Comparison of ENCODE assay signal across 14 cellular contexts in the genomic region with DNA sequence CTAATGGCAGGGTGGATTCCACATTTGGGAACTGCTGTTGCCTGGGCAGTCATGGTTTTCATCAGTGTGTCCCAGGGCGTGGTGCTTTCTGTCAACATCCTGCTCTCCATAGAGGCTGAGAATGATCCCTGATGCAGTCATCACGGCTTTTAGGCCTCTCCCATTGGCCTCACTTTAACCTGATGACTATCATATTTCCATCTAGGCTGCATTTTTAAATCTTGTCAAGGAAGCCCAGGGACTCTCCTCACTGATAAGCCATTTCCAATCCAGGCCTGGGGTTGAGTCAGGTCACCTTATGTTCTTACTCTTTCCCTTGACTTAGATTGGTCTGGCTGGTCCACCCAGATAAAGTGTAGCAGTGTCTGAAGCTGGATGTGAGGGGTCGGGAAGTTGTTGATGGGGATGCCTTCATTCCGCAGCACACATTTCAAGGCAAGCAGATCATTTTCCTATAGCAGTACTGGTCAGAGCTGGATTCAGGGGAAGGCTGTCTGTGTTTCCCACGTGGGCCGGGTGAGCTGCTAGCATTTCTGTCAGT.
DNase-seq lines count a peak whose midpoint lies in the region; ATAC-seq and TF ChIP-seq lines count a peak whose summit lies in the region.
"Had no signal": no experiment of that assay in that cellular context is flagged by ENCODE, and none has a peak within 500 bp of the region (broad histone marks: within the 10 kb centered on the region; RNA-seq: fewer than 3 reads in every experiment).

No MANE protein-coding gene starts in this region.

- no peak overlapping the region for H3K4me3 ChIP-seq in SK-N-SH (ENCODE audit: low read depth in 2 of 2, low read length in 1 of 2)

- no peak overlapping the region for H2AFZ ChIP-seq in SK-N-SH (ENCODE audit: low read depth)
- H2AFZ ChIP-seq: parathyroid adenoma had no signal

- WGBS in SK-N-SH (ENCODE audit: low lambda C conversion rate) = 81% methylated on average over 6 of the region's 6 CpGs

- CTCF ChIA-PET in SK-N-SH (lab: Yijun Ruan, JAX) = interaction anchor here (1.2 to 1.5 kb wide), 3 partner anchors 11 to 182 kb away, joined by 3 read pairs; no protein-coding TSS in a partner anchor

- H3K4me2 ChIP-seq in SK-N-SH = no peak overlapping the region

- TF ChIP-seq RAD21 in SK-N-SH (IDR thresholded peaks at IDR 0.05; ENCODE audit: low read length) = no peak

- no peak for TF ChIP-seq EP300 in SK-N-SH (IDR thresholded peaks at IDR 0.05; ENCODE audit: borderline replicate concordance in 1 of 2, low read depth in 1 of 2, low read length in 1 of 2)

- H3K27ac ChIP-seq in SK-N-SH (ENCODE audit: low read depth in 2 of 2, low read length in 1 of 2) (peak overlapping the region in 1 of 2 experiments; percentile 35; a peak in 1 of 4 replicates), foreskin keratinocyte (peak overlapping the region; percentile 70)
- H3K27ac ChIP-seq: parathyroid adenoma had no signal

- TF ChIP-seq CTCF in SK-N-SH (IDR thresholded peaks at IDR 0.05) = no peak
- no peak for TF ChIP-seq CTCF in foreskin keratinocyte (conservative IDR thresholded peaks at IDR 0.05)
- TF ChIP-seq CTCF in GM20000 (IDR thresholded peaks at IDR 0.05; ENCODE audit: extremely low read depth, missing control alignments) = no peak

- peaks cover 11% of the 10 kb centered on the region for H4K20me1 ChIP-seq in SK-N-SH (ENCODE audit: insufficient read depth)

- H3K79me2 ChIP-seq in SK-N-SH (ENCODE audit: insufficient read depth) = peaks cover 4% of the 10 kb centered on the region; the same call in 1 of the 2 replicates
- H3K79me2 ChIP-seq: parathyroid adenoma had no signal

- POLR2A ChIA-PET in SK-N-SH (lab: Yijun Ruan, JAX) = interaction anchor here (1.4 kb wide), 1 partner anchor 17 kb away, joined by 3 read pairs; no protein-coding TSS in a partner anchor

- no peaks in the 10 kb centered on the region for H3K36me3 ChIP-seq in SK-N-SH (replicated peaks in 1 of 2; ENCODE audit: control insufficient read depth in 1 of 2, insufficient read depth in 2 of 2, low read length in 1 of 2)

- H3K9me2 ChIP-seq in SK-N-SH = no peaks in the 10 kb centered on the region

- H3F3A ChIP-seq in SK-N-SH (replicated peaks; ENCODE audit: insufficient read depth) = no peaks in the 10 kb centered on the region

- H3K9ac ChIP-seq in SK-N-SH = no peak overlapping the region
- H3K9ac ChIP-seq: parathyroid adenoma had no signal

- ATAC-seq in foreskin keratinocyte = peak; percentile 74
- peak; percentile 89 for ATAC-seq in sciatic nerve
- ATAC-seq: activated CD8-positive, alpha-beta T cell treated with anti-CD3 and anti-CD28 coated beads for 36 hours had no signal

- peak; percentile 72 for DNase-seq in H4 (ENCODE audit: low spot score)
- DNase-seq in SK-N-SH = no peak
- DNase-seq in foreskin keratinocyte = peak in 1 of 2 donors; percentile 60
- no peak for DNase-seq in sciatic nerve (ENCODE audit: low spot score)
- DNase-seq in foreskin melanocyte = no peak
- DNase-seq in GM20000 (ENCODE audit: low spot score) = no peak
- DNase-seq in kidney glomerular epithelial cell (lab: John Stamatoyannopoulos, UW) = no peak
- DNase-seq in NCI-H1694 (lab: John Stamatoyannopoulos, UW) = no peak
- DNase-seq: activated CD8-positive, alpha-beta T cell treated with anti-CD3 and anti-CD28 coated beads for 36 hours; CD4-positive, CD25-positive, alpha-beta regulatory T cell; dermis blood vessel endothelial cell; hippocampal formation; T-helper 2 cell had no signal

- no peaks in the 10 kb centered on the region for H3K9me3 ChIP-seq in SK-N-SH

- intact Hi-C loops in sciatic nerve (cut with DNase I) = no loop called here

- H3K4me1 ChIP-seq in SK-N-SH (ENCODE audit: control insufficient read depth in 1 of 2, insufficient read depth in 2 of 2, low read depth in 1 of 2, low read length in 1 of 2) (peaks cover 2 to 21% of the 10 kb centered on the region in 2 experiments; a peak in 2 of 4 replicates), foreskin keratinocyte (peaks cover 12% of the 10 kb centered on the region)
- H3K4me1 ChIP-seq: parathyroid adenoma had no signal

- no peaks in the 10 kb centered on the region for H3K27me3 ChIP-seq in SK-N-SH (ENCODE audit: insufficient read depth)
- H3K27me3 ChIP-seq in foreskin keratinocyte = no peaks in the 10 kb centered on the region

TF ChIP-seq in SK-N-SH, 30 proteins besides CTCF, POLR2A, EP300 and RAD21:
- TF ChIP-seq TEAD4 (IDR thresholded peaks at IDR 0.05; ENCODE audit: borderline replicate concordance, insufficient read depth) = no peak
- peak; percentile 53 for TF ChIP-seq GATA2 (CRISPR knock-in tag; IDR thresholded peaks at IDR 0.05)
- peak; percentile 58; the same call in 1 of the 2 replicates for TF ChIP-seq TCF12 (IDR thresholded peaks at IDR 0.05)
- peak; percentile 53; the same call in 1 of the 2 replicates for TF ChIP-seq RXRA (IDR thresholded peaks at IDR 0.05; ENCODE audit: borderline replicate concordance, low read depth)
